In genomic region chr20:21181028-21181427, GRCh38 we compare ENCODE assay signal across 14 cellular contexts. TPM values are rescaled to one million over a fixed set of nuclear protein-coding genes. Genes with fewer than 3 reads are reported as not detected.
A peak's percentile ranks its signal among the peaks of the same experiment; 100 is the strongest.
DNase-seq lines count a peak whose midpoint lies in the region; ATAC-seq and TF ChIP-seq lines count a peak whose summit lies in the region.
"Had no signal": no experiment of that assay in that cellular context is flagged by ENCODE, and none has a peak within 500 bp of the region (broad histone marks: within the 10 kb centered on the region; RNA-seq: fewer than 3 reads in every experiment).

No MANE protein-coding gene starts in this region.

- no peaks in the 10 kb centered on the region for H3K27me3 Mint-ChIP-seq in MCF 10A (ENCODE audit: insufficient read depth, unreplicated experiment)
- H3K27me3 Mint-ChIP-seq in WTC11 (ENCODE audit: low read depth) = no peaks in the 10 kb centered on the region
- no peaks in the 10 kb centered on the region for H3K27me3 Mint-ChIP-seq in neural progenitor cell (ENCODE audit: insufficient read depth, low read depth)
- no peaks in the 10 kb centered on the region for H3K27me3 Mint-ChIP-seq in activated CD8-positive, alpha-beta memory T cell treated with anti-CD3 and anti-CD28 coated beads, Interleukin-2, amount 10 ng/mL, durations not matched to agents 7 days and 5 days
- H3K27me3 Mint-ChIP-seq: CD4-positive, alpha-beta memory T cell had no signal

- H4K20me1 ChIP-seq in mammary epithelial cell (ENCODE audit: insufficient read depth, low read length) (no peaks in the 10 kb centered on the region), neural progenitor cell (ENCODE audit: low read depth) (no peaks in the 10 kb centered on the region)

- peaks cover 40% of the 10 kb centered on the region for H3K4me1 Mint-ChIP-seq in MCF 10A (ENCODE audit: insufficient read depth, unreplicated experiment)
- H3K4me1 Mint-ChIP-seq in WTC11 = peaks cover 43% of the 10 kb centered on the region
- no peaks in the 10 kb centered on the region for H3K4me1 Mint-ChIP-seq in neural progenitor cell
- no peaks in the 10 kb centered on the region for H3K4me1 Mint-ChIP-seq in activated CD8-positive, alpha-beta memory T cell treated with anti-CD3 and anti-CD28 coated beads, Interleukin-2, amount 10 ng/mL, durations not matched to agents 7 days and 5 days

- no TSS peak for BruUV-seq in MCF 10A (replicated peaks; lab: Mats Ljungman, UMichigan)
- BruUV-seq in mammary epithelial cell (replicated peaks; lab: Mats Ljungman, UMichigan) = no TSS peak

- DNase-seq in MCF 10A (ENCODE audit: unreplicated experiment) (no peak), mammary epithelial cell (no peak), WTC11 (ENCODE audit: low spot score) (no peak), neural progenitor cell (ENCODE audit: low spot score) (no peak), vagina (ENCODE audit: extremely low spot score in 2 of 2) (no peak)
- DNase-seq in activated CD8-positive, alpha-beta memory T cell treated with anti-CD3 and anti-CD28 coated beads, Interleukin-2, amount 10 ng/mL, durations not matched to agents 7 days and 5 days = no peak
- DNase-seq in stimulated activated CD4-positive, alpha-beta T cell treated with anti-CD3 and anti-CD28 coated beads, Interleukin-2, amount 100 ng/mL, for 48 hours = no peak
- DNase-seq: ACHN; C1 segment of cervical spinal cord; CD4-positive, alpha-beta memory T cell; DMS79; GM23248 had no signal

- no peaks in the 10 kb centered on the region for H3K36me3 ChIP-seq in mammary epithelial cell (ENCODE audit: insufficient read depth, low read length)
- H3K36me3 ChIP-seq in neural progenitor cell = peaks cover 13% of the 10 kb centered on the region
- no peaks in the 10 kb centered on the region for H3K36me3 ChIP-seq in vagina
- H3K36me3 ChIP-seq: HAP-1 had no signal

- H3K36me3 Mint-ChIP-seq in MCF 10A (ENCODE audit: insufficient read depth, unreplicated experiment) (peaks cover 8% of the 10 kb centered on the region), WTC11 (peaks cover 20% of the 10 kb centered on the region), neural progenitor cell (peaks cover 10% of the 10 kb centered on the region)
- peaks cover 8% of the 10 kb centered on the region for H3K36me3 Mint-ChIP-seq in activated CD8-positive, alpha-beta memory T cell treated with anti-CD3 and anti-CD28 coated beads, Interleukin-2, amount 10 ng/mL, durations not matched to agents 7 days and 5 days

- H2AFZ ChIP-seq in mammary epithelial cell (ENCODE audit: low read depth, low read length) = no peak overlapping the region
- H2AFZ ChIP-seq in neural progenitor cell (replicated peaks) = no peak overlapping the region
- H2AFZ ChIP-seq: GM23248 had no signal

- intact Hi-C loops in MCF 10A (cut with micrococcal nuclease) (loop anchor here (5.0 kb wide), 1 partner anchor 121 kb away; the partner anchor contains the start of gene XRN2), mammary epithelial cell (cut with micrococcal nuclease) (no loop called here), vagina (cut with DNase I) (no loop called here)

- H3K27ac Mint-ChIP-seq in MCF 10A (ENCODE audit: low read depth, unreplicated experiment) = peak overlapping the region; percentile 98
- 0 out of 2 replicates have a peak overlapping the region, but pooled peaks have one; percentile 13 for H3K27ac Mint-ChIP-seq in WTC11
- no peak overlapping the region for H3K27ac Mint-ChIP-seq in neural progenitor cell
- H3K27ac Mint-ChIP-seq in activated CD8-positive, alpha-beta memory T cell treated with anti-CD3 and anti-CD28 coated beads, Interleukin-2, amount 10 ng/mL, durations not matched to agents 7 days and 5 days = no peak overlapping the region
- H3K27ac Mint-ChIP-seq: CD4-positive, alpha-beta memory T cell had no signal

- H3K4me3 ChIP-seq in mammary epithelial cell (replicated peaks in 1 of 3; ENCODE audit: insufficient read depth in 1 of 3, low read depth in 2 of 3, low read length in 3 of 3) = no peak overlapping the region
- no peak overlapping the region for H3K4me3 ChIP-seq in neural progenitor cell
- H3K4me3 ChIP-seq in vagina = no peak overlapping the region
- H3K4me3 ChIP-seq: GM23248, HAP-1 had no signal

- POLR2A ChIA-PET in MCF 10A (lab: Yijun Ruan, JAX) = interaction anchor here (0.6 to 4.9 kb wide), 5 partner anchors 9 to 1072 kb away, joined by 3 to 84 read pairs (median 4); partner anchors contain the start of gene KIZ
- POLR2A ChIA-PET in WTC11 (lab: Charles Lee) = interaction anchor here (0.6 kb wide), 1 partner anchor 62 kb away, joined by 7 read pairs; no protein-coding TSS in a partner anchor

- H3K9me3 ChIP-seq in mammary epithelial cell (replicated peaks; ENCODE audit: insufficient read depth, low read length) (peaks cover 3% of the 10 kb centered on the region), neural progenitor cell (ENCODE audit: low read depth) (peaks cover 13% of the 10 kb centered on the region), vagina (no peaks in the 10 kb centered on the region)
- H3K9me3 ChIP-seq: HAP-1 had no signal

- H3K9me3 Mint-ChIP-seq in MCF 10A (ENCODE audit: unreplicated experiment) = peaks cover 14% of the 10 kb centered on the region
- peaks cover 13% of the 10 kb centered on the region for H3K9me3 Mint-ChIP-seq in WTC11
- H3K9me3 Mint-ChIP-seq in neural progenitor cell = peaks cover 30% of the 10 kb centered on the region
- no peaks in the 10 kb centered on the region for H3K9me3 Mint-ChIP-seq in activated CD8-positive, alpha-beta memory T cell treated with anti-CD3 and anti-CD28 coated beads, Interleukin-2, amount 10 ng/mL, durations not matched to agents 7 days and 5 days (ENCODE audit: low read depth)

- dilution Hi-C loops in mammary epithelial cell (cut with HindIII; ENCODE audit: low sequenced_read_pairs) = no loop called here

- H3K4me2 ChIP-seq in mammary epithelial cell (ENCODE audit: insufficient read depth, low read depth, low read length) = no peak overlapping the region
- peak overlapping the region; percentile 32 for H3K4me2 ChIP-seq in neural progenitor cell

- H3K27me3 ChIP-seq in mammary epithelial cell (ENCODE audit: insufficient read depth, low read length) (no peaks in the 10 kb centered on the region), neural progenitor cell (no peaks in the 10 kb centered on the region), vagina (no peaks in the 10 kb centered on the region)

- H3K9ac ChIP-seq in mammary epithelial cell (ENCODE audit: insufficient read depth, low read length) (no peak overlapping the region), neural progenitor cell (no peak overlapping the region)
- H3K9ac ChIP-seq: GM23248 had no signal

- TF ChIP-seq CTCF in MCF 10A (IDR thresholded peaks at IDR 0.05; ENCODE audit: unreplicated experiment) (no peak), mammary epithelial cell (conservative IDR thresholded peaks at IDR 0.05 in 1 of 2, IDR thresholded peaks at IDR 0.05 in 1 of 2; ENCODE audit: extremely low read depth in 1 of 2, insufficient read depth in 1 of 2, low read depth in 1 of 2, low read length in 2 of 2) (no peak), WTC11 (IDR thresholded peaks at IDR 0.05) (no peak), neural progenitor cell (IDR thresholded peaks at IDR 0.05) (no peak), vagina (IDR thresholded peaks at IDR 0.05) (no peak)

- H3K4me1 ChIP-seq in mammary epithelial cell (ENCODE audit: insufficient read depth, low read length) (peaks cover 23% of the 10 kb centered on the region), neural progenitor cell (peaks cover 18% of the 10 kb centered on the region), vagina (peaks cover 48% of the 10 kb centered on the region)
- H3K4me1 ChIP-seq: HAP-1 had no signal

- H3K27ac ChIP-seq in mammary epithelial cell (ENCODE audit: insufficient read depth, low read depth, low read length) = no peak overlapping the region
- no peak overlapping the region for H3K27ac ChIP-seq in neural progenitor cell
- H3K27ac ChIP-seq in vagina = peak overlapping the region; percentile 87

- no peak for TF ChIP-seq POLR2A in vagina (IDR thresholded peaks at IDR 0.05)

- H3K79me2 ChIP-seq in mammary epithelial cell (ENCODE audit: insufficient read depth, low read length) (peaks cover 13% of the 10 kb centered on the region), neural progenitor cell (ENCODE audit: low read depth) (peaks cover 4% of the 10 kb centered on the region)

- H3K4me3 Mint-ChIP-seq in MCF 10A (ENCODE audit: unreplicated experiment) (no peak overlapping the region), WTC11 (no peak overlapping the region), neural progenitor cell (no peak overlapping the region)
- no peak overlapping the region for H3K4me3 Mint-ChIP-seq in activated CD8-positive, alpha-beta memory T cell treated with anti-CD3 and anti-CD28 coated beads, Interleukin-2, amount 10 ng/mL, durations not matched to agents 7 days and 5 days
- H3K4me3 Mint-ChIP-seq: CD4-positive, alpha-beta memory T cell had no signal

- H3F3A ChIP-seq in neural progenitor cell (ENCODE audit: low read depth) = no peaks in the 10 kb centered on the region

- ATAC-seq in WTC11 (peak; percentile 52; the same call in 1 of the 2 replicates), GM19023 (IDR thresholded peaks at IDR 0.05; ENCODE audit: unreplicated experiment) (no peak)
- ATAC-seq in activated CD8-positive, alpha-beta memory T cell treated with anti-CD3 and anti-CD28 coated beads, Interleukin-2, amount 10 ng/mL, durations not matched to agents 7 days and 5 days = no peak

- WGBS in mammary epithelial cell (ENCODE audit: low coverage, missing lambda C conversion rate) = 98% methylated on average over 3 of the region's 3 CpGs

- CTCF ChIA-PET in MCF 10A (lab: Yijun Ruan, JAX) (interaction anchor here (0.5 to 2.6 kb wide), 3 partner anchors 55 to 1369 kb away, joined by 3 to 12 read pairs (median 6); partner anchors contain the start of gene KIZ), mammary epithelial cell (lab: Charles Lee; ENCODE audit: low non-redundant PET) (no interaction called here), WTC11 (lab: Charles Lee) (interaction anchor here (3.2 kb wide), 1 partner anchor 54 kb away, joined by 12 read pairs; no protein-coding TSS in a partner anchor)
- CTCF ChIA-PET in activated CD8-positive, alpha-beta memory T cell treated with anti-CD3 and anti-CD28 coated beads, Interleukin-2, amount 10 ng/mL, durations not matched to agents 7 days and 5 days (lab: Charles Lee) = no interaction called here

- in situ Hi-C loops in mammary epithelial cell (cut with MboI; ENCODE audit: low sequenced_read_pairs in 2 of 2) = no loop called here

RNA-seq across cellular contexts. Expression of gene KIZ, which starts 55.1 kb away (rescaled TPM):
- total RNA-seq in MCF 10A (2022) (47.2 and 56.1 TPM in 2 replicates), mammary epithelial cell (10 to 100 TPM; 18.3 to 56.1 TPM), WTC11 (2021) (39.6 to 43.6 TPM (median 41.8 TPM) in 3 replicates), neural progenitor cell (ENCODE audit: low replicate concordance) (40.5 and 60.0 TPM in 2 replicates), vagina (25.0 TPM)
- polyA plus RNA-seq in mammary epithelial cell = 19.4 TPM
- polyA minus RNA-seq in mammary epithelial cell = 7.8 TPM
- 10 to 100 TPM; 22.3 to 30.9 TPM for total RNA-seq in activated CD8-positive, alpha-beta memory T cell treated with anti-CD3 and anti-CD28 coated beads, Interleukin-2, amount 10 ng/mL, durations not matched to agents 7 days and 5 days

Comparison
In these comparisons a context has a peak if more than half of its experiments do, and no peak if none do; other contexts are left out.
1. CTCF ChIA-PET loops: an anchor here in MCF 10A (0.5 to 2.6 kb wide) and WTC11 (3.2 kb wide); none called in mammary epithelial cell and activated CD8-positive, alpha-beta memory T cell treated with anti-CD3 and anti-CD28 coated beads, Interleukin-2, amount 10 ng/mL, durations not matched to agents 7 days and 5 days.
2. H3K27ac Mint-ChIP-seq: peak in MCF 10A (single experiment) and WTC11 (single experiment); none in neural progenitor cell (single experiment) and activated CD8-positive, alpha-beta memory T cell treated with anti-CD3 and anti-CD28 coated beads, Interleukin-2, amount 10 ng/mL, durations not matched to agents 7 days and 5 days (single experiment).